In genomic region chr17:4709794-4710692, GRCh38 we compare ENCODE assay signal across 8 cellular contexts. TPM values are rescaled to one million over a fixed set of nuclear protein-coding genes. Genes with fewer than 3 reads are reported as not detected.
DNase-seq lines count a peak whose midpoint lies in the region; ATAC-seq lines count a peak whose summit lies in the region.

ARRB2 (plus strand) TSS chr17:4710632; CDS start chr17:4710722, 90 bp downstream.

- H3K36me3 Mint-ChIP-seq in activated CD4-positive, alpha-beta T cell treated with anti-CD3 and anti-CD28 coated beads, Interleukin-2, amount 10 ng/mL, durations not matched to agents 7 days and 5 days (ENCODE audit: low read depth): peaks cover 28% of the 10 kb centered on the region

- peaks cover 55% of the 10 kb centered on the region for H3K4me1 Mint-ChIP-seq in activated CD4-positive, alpha-beta T cell treated with anti-CD3 and anti-CD28 coated beads, Interleukin-2, amount 10 ng/mL, durations not matched to agents 7 days and 5 days

- DNase-seq in C1 segment of cervical spinal cord (lab: John Stamatoyannopoulos, UW) (peak; percentile 54 to 100 (median 97)), NCI-H526 treated with DMSO at 0.1 percent for 48 hours (lab: John Stamatoyannopoulos, UW) (peak; percentile 89), cortex of kidney (lab: John Stamatoyannopoulos, UW) (peak; percentile 42), left lobe of liver (ENCODE audit: low spot score) (peak; percentile 98)
- peak; percentile 99 for DNase-seq in activated CD4-positive, alpha-beta T cell treated with anti-CD3 and anti-CD28 coated beads, Interleukin-2, amount 10 ng/mL, durations not matched to agents 7 days and 5 days
- peak; percentile 99 for DNase-seq in stimulated activated CD4-positive, alpha-beta T cell treated with anti-CD3 and anti-CD28 coated beads, Interleukin-2, amount 100 ng/mL, for 4 hours (ENCODE audit: low read depth)

- POLR2A ChIA-PET in activated CD4-positive, alpha-beta T cell treated with anti-CD3 and anti-CD28 coated beads, Interleukin-2, amount 10 ng/mL, durations not matched to agents 7 days and 5 days (lab: Charles Lee): interaction anchor here (1.1 to 1.4 kb wide), 2 partner anchors 128 to 189 kb away, joined by 3 to 4 read pairs; no protein-coding TSS in a partner anchor

- ATAC-seq in GM19324 (IDR thresholded peaks at IDR 0.05; ENCODE audit: low FRiP score, unreplicated experiment) (peak; percentile 93), HG03469 (IDR thresholded peaks at IDR 0.05; ENCODE audit: unreplicated experiment) (peak; percentile 59), left lobe of liver (peak; percentile 81)

- H3K27ac Mint-ChIP-seq in activated CD4-positive, alpha-beta T cell treated with anti-CD3 and anti-CD28 coated beads, Interleukin-2, amount 10 ng/mL, durations not matched to agents 7 days and 5 days: peak within 1 kb of the TSS; percentile 97

- peak within 1 kb of the TSS; percentile 98 for H3K4me3 Mint-ChIP-seq in activated CD4-positive, alpha-beta T cell treated with anti-CD3 and anti-CD28 coated beads, Interleukin-2, amount 10 ng/mL, durations not matched to agents 7 days and 5 days

- H3K27me3 Mint-ChIP-seq in activated CD4-positive, alpha-beta T cell treated with anti-CD3 and anti-CD28 coated beads, Interleukin-2, amount 10 ng/mL, durations not matched to agents 7 days and 5 days: no peaks in the 10 kb centered on the region

- CTCF ChIA-PET in activated CD4-positive, alpha-beta T cell treated with anti-CD3 and anti-CD28 coated beads, Interleukin-2, amount 10 ng/mL, durations not matched to agents 7 days and 5 days (lab: Charles Lee): interaction anchor here (0.6 to 1.8 kb wide), 14 partner anchors 12 to 255 kb away, joined by 3 to 11 read pairs (median 4); partner anchors contain the start of genes C17orf107, GLTPD2 and MED11

- peaks cover 4% of the 10 kb centered on the region for H3K9me3 Mint-ChIP-seq in activated CD4-positive, alpha-beta T cell treated with anti-CD3 and anti-CD28 coated beads, Interleukin-2, amount 10 ng/mL, durations not matched to agents 7 days and 5 days

RNA-seq across cellular contexts. Expression of gene ARRB2, which starts in this region (rescaled TPM):
- total RNA-seq in activated CD4-positive, alpha-beta T cell treated with anti-CD3 and anti-CD28 coated beads, Interleukin-2, amount 10 ng/mL, durations not matched to agents 7 days and 5 days: 100 to 1,000 TPM; 323 to 336 TPM
- 26.2 TPM for total RNA-seq in left lobe of liver

Comparison
In these comparisons a context has a peak if more than half of its experiments do, and no peak if none do; other contexts are left out.
1. Peak in every context shown above with its lines: DNase-seq and ATAC-seq.
2. RNA of gene ARRB2 (total RNA-seq): 323 to 336 TPM in activated CD4-positive, alpha-beta T cell treated with anti-CD3 and anti-CD28 coated beads, Interleukin-2, amount 10 ng/mL, durations not matched to agents 7 days and 5 days; 26.2 TPM in left lobe of liver (single experiment); every median in the first group is over 10 times any median in the second.
3. DNase-seq: peak in every context shown above with its lines; median percentile 99 in activated CD4-positive, alpha-beta T cell treated with anti-CD3 and anti-CD28 coated beads, Interleukin-2, amount 10 ng/mL, durations not matched to agents 7 days and 5 days; 99 in stimulated activated CD4-positive, alpha-beta T cell treated with anti-CD3 and anti-CD28 coated beads, Interleukin-2, amount 100 ng/mL, for 4 hours; 98 in left lobe of liver; 97 in C1 segment of cervical spinal cord; 89 in NCI-H526 treated with DMSO at 0.1 percent for 48 hours; 42 in cortex of kidney.